Comparison of ENCODE assay signal across 35 cellular contexts in the genomic region with DNA sequence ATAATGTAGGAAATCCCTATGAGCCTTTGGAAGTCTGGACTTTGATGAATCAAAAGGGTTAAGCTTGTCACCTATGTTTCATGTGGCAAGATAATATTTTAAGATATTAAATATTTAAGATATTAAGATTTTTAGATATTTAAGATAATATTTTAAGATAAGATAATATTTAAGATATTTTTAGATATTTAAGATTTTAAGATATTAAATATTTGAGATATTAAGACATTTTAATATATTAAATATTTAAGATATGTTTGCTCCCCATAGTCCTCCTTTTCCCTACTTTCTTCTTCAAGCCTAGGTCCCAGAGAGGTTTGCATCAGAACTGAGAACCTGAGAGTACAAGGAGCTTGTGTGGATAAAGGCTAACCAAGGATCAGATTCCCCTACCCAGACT.
"Had no signal": no experiment of that assay in that cellular context is flagged by ENCODE, and none has a peak within 500 bp of the region (broad histone marks: within the 10 kb centered on the region; RNA-seq: fewer than 3 reads in every experiment).

No MANE protein-coding gene starts in this region.

- ATAC-seq: activated CD4-positive, alpha-beta T cell treated with anti-CD3 and anti-CD28 coated beads for 36 hours; activated CD4-positive, CD25-positive, alpha-beta regulatory T cell treated with anti-CD3 and anti-CD28 coated beads, Interleukin-2, amount 50 U/mL, for 24 hours; activated CD8-positive, alpha-beta memory T cell treated with anti-CD3 and anti-CD28 coated beads, Interleukin-2, amount 10 ng/mL, durations not matched to agents 7 days and 5 days; activated CD8-positive, alpha-beta T cell treated with anti-CD3 and anti-CD28 coated beads, Interleukin-2, amount 10 ng/mL, durations not matched to agents 7 days and 5 days; activated naive CD8-positive, alpha-beta T cell treated with anti-CD3 and anti-CD28 coated beads, Interleukin-2, amount 50 U/mL, for 24 hours; T-helper 17 cell had no signal

- H3K27ac Mint-ChIP-seq: activated CD4-positive, alpha-beta memory T cell treated with anti-CD3 and anti-CD28 coated beads, Interleukin-2, amount 10 ng/mL, durations not matched to agents 7 days and 5 days; activated CD4-positive, alpha-beta T cell treated with anti-CD3 and anti-CD28 coated beads for 36 hours; activated CD4-positive, alpha-beta T cell treated with anti-CD3 and anti-CD28 coated beads, Interleukin-2, amount 10 ng/mL, durations not matched to agents 7 days and 5 days; activated CD8-positive, alpha-beta memory T cell treated with anti-CD3 and anti-CD28 coated beads, Interleukin-2, amount 10 ng/mL, durations not matched to agents 7 days and 5 days; activated CD8-positive, alpha-beta T cell treated with anti-CD3 and anti-CD28 coated beads, Interleukin-2, amount 10 ng/mL, durations not matched to agents 7 days and 5 days; activated naive CD4-positive, alpha-beta T cell treated with anti-CD3 and anti-CD28 coated beads, Interleukin-2, amount 10 ng/mL, durations not matched to agents 7 days and 5 days; activated naive CD4-positive, alpha-beta T cell treated with anti-CD3 and anti-CD28 coated beads, Interleukin-2, amount 50 U/mL, for 24 hours; activated naive CD8-positive, alpha-beta T cell; activated naive CD8-positive, alpha-beta T cell treated with anti-CD3 and anti-CD28 coated beads, Interleukin-2, amount 10 ng/mL, durations not matched to agents 7 days and 5 days; activated naive CD8-positive, alpha-beta T cell treated with anti-CD3 and anti-CD28 coated beads, Interleukin-2, amount 50 U/mL, for 24 hours; activated T-cell treated with anti-CD3 and anti-CD28 coated beads, Interleukin-2, amount 50 U/mL, for 24 hours; activated T-helper 2 cell treated with anti-CD3 and anti-CD28 coated beads, Interferon-gamma antibody, Interleukin-2, Interleukin-4, amounts not matched to agents 10 μg/mL and 5 μg/mL and 100 μg/mL, durations not matched to agents 14 hours and 24 hours and 36 hours; brain; T-helper 17 cell had no signal

- H3K27me3 ChIP-seq: ascending aorta, cardiac muscle cell had no signal

- H3K4me1 ChIP-seq: ascending aorta had no signal

- FAIRE-seq: bronchial epithelial cell, TTC549 had no signal

- H3K9me3 ChIP-seq: ascending aorta had no signal

- H3K27ac ChIP-seq: ascending aorta, cardiac muscle cell, VCaP had no signal

- H3K4me1 Mint-ChIP-seq: activated CD4-positive, alpha-beta memory T cell treated with anti-CD3 and anti-CD28 coated beads, Interleukin-2, amount 10 ng/mL, durations not matched to agents 7 days and 5 days; activated CD4-positive, alpha-beta T cell treated with anti-CD3 and anti-CD28 coated beads for 36 hours; activated CD4-positive, alpha-beta T cell treated with anti-CD3 and anti-CD28 coated beads, Interleukin-2, amount 10 ng/mL, durations not matched to agents 7 days and 5 days; activated CD8-positive, alpha-beta memory T cell treated with anti-CD3 and anti-CD28 coated beads, Interleukin-2, amount 10 ng/mL, durations not matched to agents 7 days and 5 days; activated naive CD4-positive, alpha-beta T cell treated with anti-CD3 and anti-CD28 coated beads, Interleukin-2, amount 10 ng/mL, durations not matched to agents 7 days and 5 days; activated naive CD4-positive, alpha-beta T cell treated with anti-CD3 and anti-CD28 coated beads, Interleukin-2, amount 50 U/mL, for 24 hours; activated naive CD8-positive, alpha-beta T cell treated with anti-CD3 and anti-CD28 coated beads, Interleukin-2, amount 10 ng/mL, durations not matched to agents 7 days and 5 days; activated naive CD8-positive, alpha-beta T cell treated with anti-CD3 and anti-CD28 coated beads, Interleukin-2, amount 50 U/mL, for 24 hours; brain; central memory CD8-positive, alpha-beta T cell; T-helper 17 cell had no signal

- H3K27me3 Mint-ChIP-seq: activated CD4-positive, alpha-beta memory T cell treated with anti-CD3 and anti-CD28 coated beads, Interleukin-2, amount 10 ng/mL, durations not matched to agents 7 days and 5 days; activated CD4-positive, alpha-beta T cell treated with anti-CD3 and anti-CD28 coated beads for 36 hours; activated CD4-positive, alpha-beta T cell treated with anti-CD3 and anti-CD28 coated beads, Interleukin-2, amount 10 ng/mL, durations not matched to agents 7 days and 5 days; activated CD8-positive, alpha-beta memory T cell treated with anti-CD3 and anti-CD28 coated beads, Interleukin-2, amount 10 ng/mL, durations not matched to agents 7 days and 5 days; activated naive CD4-positive, alpha-beta T cell treated with anti-CD3 and anti-CD28 coated beads, Interleukin-2, amount 10 ng/mL, durations not matched to agents 7 days and 5 days; activated naive CD4-positive, alpha-beta T cell treated with anti-CD3 and anti-CD28 coated beads, Interleukin-2, amount 50 U/mL, for 24 hours; activated naive CD8-positive, alpha-beta T cell; activated naive CD8-positive, alpha-beta T cell treated with anti-CD3 and anti-CD28 coated beads, Interleukin-2, amount 10 ng/mL, durations not matched to agents 7 days and 5 days; activated naive CD8-positive, alpha-beta T cell treated with anti-CD3 and anti-CD28 coated beads, Interleukin-2, amount 50 U/mL, for 24 hours; activated T-cell treated with anti-CD3 and anti-CD28 coated beads, Interleukin-2, amount 50 U/mL, for 24 hours; central memory CD8-positive, alpha-beta T cell; T-helper 17 cell had no signal

- H3K9me3 Mint-ChIP-seq: activated CD4-positive, alpha-beta T cell treated with anti-CD3 and anti-CD28 coated beads, Interleukin-2, amount 10 ng/mL, durations not matched to agents 7 days and 5 days; activated naive CD8-positive, alpha-beta T cell treated with anti-CD3 and anti-CD28 coated beads, Interleukin-2, amount 10 ng/mL, durations not matched to agents 7 days and 5 days had no signal

- H3K36me3 Mint-ChIP-seq: activated CD8-positive, alpha-beta memory T cell treated with anti-CD3 and anti-CD28 coated beads, Interleukin-2, amount 10 ng/mL, durations not matched to agents 7 days and 5 days; activated naive CD4-positive, alpha-beta T cell treated with anti-CD3 and anti-CD28 coated beads, Interleukin-2, amount 10 ng/mL, durations not matched to agents 7 days and 5 days; activated naive CD4-positive, alpha-beta T cell treated with anti-CD3 and anti-CD28 coated beads, Interleukin-2, amount 50 U/mL, for 24 hours; activated naive CD8-positive, alpha-beta T cell; activated naive CD8-positive, alpha-beta T cell treated with anti-CD3 and anti-CD28 coated beads, Interleukin-2, amount 10 ng/mL, durations not matched to agents 7 days and 5 days; brain had no signal

- H3K4me3 Mint-ChIP-seq: activated CD4-positive, alpha-beta memory T cell treated with anti-CD3 and anti-CD28 coated beads, Interleukin-2, amount 10 ng/mL, durations not matched to agents 7 days and 5 days; activated CD4-positive, alpha-beta T cell treated with anti-CD3 and anti-CD28 coated beads for 36 hours; activated CD4-positive, alpha-beta T cell treated with anti-CD3 and anti-CD28 coated beads, Interleukin-2, amount 10 ng/mL, durations not matched to agents 7 days and 5 days; activated CD8-positive, alpha-beta memory T cell treated with anti-CD3 and anti-CD28 coated beads, Interleukin-2, amount 10 ng/mL, durations not matched to agents 7 days and 5 days; activated CD8-positive, alpha-beta T cell treated with anti-CD3 and anti-CD28 coated beads, Interleukin-2, amount 10 ng/mL, durations not matched to agents 7 days and 5 days; activated naive CD4-positive, alpha-beta T cell treated with anti-CD3 and anti-CD28 coated beads, Interleukin-2, amount 10 ng/mL, durations not matched to agents 7 days and 5 days; activated naive CD4-positive, alpha-beta T cell treated with anti-CD3 and anti-CD28 coated beads, Interleukin-2, amount 50 U/mL, for 24 hours; activated naive CD8-positive, alpha-beta T cell; activated naive CD8-positive, alpha-beta T cell treated with anti-CD3 and anti-CD28 coated beads, Interleukin-2, amount 10 ng/mL, durations not matched to agents 7 days and 5 days; activated naive CD8-positive, alpha-beta T cell treated with anti-CD3 and anti-CD28 coated beads, Interleukin-2, amount 50 U/mL, for 24 hours; activated T-cell treated with anti-CD3 and anti-CD28 coated beads, Interleukin-2, amount 50 U/mL, for 24 hours; brain; central memory CD8-positive, alpha-beta T cell; T-helper 17 cell had no signal

- DNase-seq: activated CD4-positive, alpha-beta memory T cell treated with anti-CD3 and anti-CD28 coated beads, Interleukin-2, amount 10 ng/mL, durations not matched to agents 7 days and 5 days; activated CD4-positive, alpha-beta T cell treated with anti-CD3 and anti-CD28 coated beads for 1 hour; activated CD4-positive, alpha-beta T cell treated with anti-CD3 and anti-CD28 coated beads for 36 hours; activated CD4-positive, alpha-beta T cell treated with anti-CD3 and anti-CD28 coated beads for 48 hours; activated CD4-positive, alpha-beta T cell treated with anti-CD3 and anti-CD28 coated beads, Interleukin-2, amount 10 ng/mL, durations not matched to agents 7 days and 5 days; activated CD4-positive, alpha-beta T cell treated with anti-CD3 and anti-CD28 coated beads, Interleukin-2, amount 50 U/mL, for 48 hours; activated CD4-positive, CD25-positive, alpha-beta regulatory T cell; activated CD8-positive, alpha-beta memory T cell treated with anti-CD3 and anti-CD28 coated beads for 24 hours; activated CD8-positive, alpha-beta memory T cell treated with anti-CD3 and anti-CD28 coated beads, Interleukin-2, amount 10 ng/mL, durations not matched to agents 7 days and 5 days; activated CD8-positive, alpha-beta memory T cell treated with anti-CD3 and anti-CD28 coated beads, Interleukin-2, amount 50 U/mL, for 48 hours; activated CD8-positive, alpha-beta T cell treated with anti-CD3 and anti-CD28 coated beads, Interleukin-2, amount 10 ng/mL, durations not matched to agents 7 days and 5 days; activated effector memory CD4-positive, alpha-beta T cell treated with Interleukin-2 at 50 U/mL for 16 hours; activated gamma-delta T cell; activated naive CD4-positive, alpha-beta T cell treated with anti-CD3 and anti-CD28 coated beads, Interleukin-2, amount 10 ng/mL, durations not matched to agents 7 days and 5 days; activated naive CD4-positive, alpha-beta T cell treated with Interleukin-2 at 50 U/mL for 16 hours; activated naive CD8-positive, alpha-beta T cell treated with anti-CD3 and anti-CD28 coated beads, Interleukin-2, amount 10 ng/mL, durations not matched to agents 7 days and 5 days; activated naive CD8-positive, alpha-beta T cell treated with anti-CD3 and anti-CD28 coated beads, Interleukin-2, amount 50 U/mL, for 24 hours; activated T-cell treated with anti-CD3 and anti-CD28 coated beads, Interleukin-2, amount 50 U/mL, for 24 hours; activated T-cell treated with anti-CD3 and anti-CD28 coated beads, Interleukin-2, amount 50 U/mL, for 48 hours; amygdala; anterior cingulate cortex; caudate nucleus; cerebellar nuclear complex; T-helper 17 cell had no signal
